In the genomic region with DNA sequence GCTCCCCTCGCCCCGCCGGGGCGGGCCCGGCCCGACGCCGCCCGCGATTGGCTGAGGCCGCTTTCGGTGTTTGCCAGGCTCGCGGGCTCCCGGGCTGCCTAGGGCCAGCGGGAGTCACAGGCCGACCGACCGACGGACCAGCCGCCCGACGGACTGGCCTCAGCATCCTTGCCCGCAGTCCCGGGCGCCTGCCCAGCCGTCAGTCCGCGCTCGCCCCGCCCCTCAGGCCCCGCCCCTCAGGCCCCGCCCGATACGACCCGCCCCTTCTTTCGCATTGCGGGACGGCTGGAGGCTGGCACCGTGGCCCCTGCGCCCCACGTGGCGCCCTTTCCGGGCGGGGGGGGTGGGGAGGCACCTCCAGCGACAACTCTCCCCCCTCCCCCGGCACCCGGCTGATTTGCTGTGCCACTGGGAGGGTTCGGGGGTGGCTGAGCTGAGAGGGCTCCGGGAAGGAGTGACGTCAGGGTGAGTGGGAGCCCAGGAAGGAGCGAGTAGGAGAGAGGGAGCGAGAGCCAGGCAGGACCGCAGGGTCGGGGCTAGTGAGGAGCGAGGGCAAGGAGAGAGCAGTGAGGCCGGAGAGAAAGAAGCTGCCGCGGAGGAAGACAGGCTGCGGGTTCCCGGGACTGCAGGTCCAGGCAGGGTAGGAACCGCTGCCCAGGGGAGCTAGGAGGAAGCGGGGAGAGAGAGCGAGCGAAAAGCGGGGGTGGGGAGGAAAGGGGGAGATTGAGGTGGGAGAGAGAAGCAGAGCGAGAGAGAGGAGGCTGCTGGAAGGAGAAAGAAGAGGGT, we compare ENCODE assay signal across 1 cellular context.
TF ChIP-seq lines count a peak whose summit lies in the region.

A gene with protein sequence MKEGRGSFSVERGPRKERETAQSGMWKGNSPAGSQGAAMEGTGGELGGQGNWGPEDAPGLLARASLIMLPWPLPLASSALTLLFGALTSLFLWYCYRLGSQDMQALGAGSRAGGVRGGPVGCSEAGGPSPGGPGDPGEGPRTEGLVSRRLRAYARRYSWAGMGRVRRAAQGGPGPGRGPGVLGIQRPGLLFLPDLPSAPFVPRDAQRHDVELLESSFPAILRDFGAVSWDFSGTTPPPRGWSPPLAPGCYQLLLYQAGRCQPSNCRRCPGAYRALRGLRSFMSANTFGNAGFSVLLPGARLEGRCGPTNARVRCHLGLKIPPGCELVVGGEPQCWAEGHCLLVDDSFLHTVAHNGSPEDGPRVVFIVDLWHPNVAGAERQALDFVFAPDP (plus strand): TSS at position 387 of the 786 bp plus-strand sequence. CDS start 484 bp downstream, outside the sequence.

TF ChIP-seq in HEK293, 187 proteins besides CTCF, POLR2A, EP300 and RAD21 (continued from another document and continues in another):
- TF ChIP-seq ZNF560 (tag by site-specific recombination; IDR thresholded peaks at IDR 0.05; ENCODE audit: borderline replicate concordance) (no peak), OSR2 (tag by site-specific recombination; IDR thresholded peaks at IDR 0.05) (no peak), HOXA7 (CRISPR knock-in tag; IDR thresholded peaks at IDR 0.05; ENCODE audit: borderline replicate concordance) (no peak), KLF7 (tag by site-specific recombination; IDR thresholded peaks at IDR 0.05; ENCODE audit: borderline replicate concordance) (no peak; the same call in 1 of the 2 replicates), ZNF677 (tag by site-specific recombination; IDR thresholded peaks at IDR 0.05) (no peak), ZNF785 (tag by site-specific recombination; IDR thresholded peaks at IDR 0.05) (peak; percentile 77; the same call in 1 of the 2 replicates), ZNF302 (tag by site-specific recombination; IDR thresholded peaks at IDR 0.05; ENCODE audit: low read depth) (no peak), HOXC10 (CRISPR knock-in tag; IDR thresholded peaks at IDR 0.05) (0 out of 2 replicates have a peak, but pooled peaks have one; percentile 28), ZBTB21 (tag by site-specific recombination; IDR thresholded peaks at IDR 0.05) (peak; percentile 92), PRDM1 (tag by site-specific recombination; IDR thresholded peaks at IDR 0.05) (peak; percentile 99), ZNF777 (tag by site-specific recombination; IDR thresholded peaks at IDR 0.05; ENCODE audit: borderline replicate concordance) (no peak; the same call in 1 of the 2 replicates), ZNF664 (tag by site-specific recombination; IDR thresholded peaks at IDR 0.05) (no peak), ZNF701 (tag by site-specific recombination; IDR thresholded peaks at IDR 0.05) (no peak), KLF8 (tag by site-specific recombination; IDR thresholded peaks at IDR 0.05) (peak; percentile 77; the same call in 1 of the 2 replicates), ZNF561 (tag by site-specific recombination; IDR thresholded peaks at IDR 0.05; ENCODE audit: borderline replicate concordance) (no peak), ZNF248 (tag by site-specific recombination; IDR thresholded peaks at IDR 0.05) (no peak), ZNF658 (tag by site-specific recombination; IDR thresholded peaks at IDR 0.05) (no peak), ZFP69B (tag by site-specific recombination; IDR thresholded peaks at IDR 0.05) (peak; percentile 41; the same call in 1 of the 2 replicates), ZNF530 (tag by site-specific recombination; IDR thresholded peaks at IDR 0.05; ENCODE audit: low read depth) (no peak), ZBTB7A (tag by site-specific recombination; IDR thresholded peaks at IDR 0.05; ENCODE audit: low read depth) (peak; percentile 75; the same call in 1 of the 2 replicates), YY1 (tag by site-specific recombination; IDR thresholded peaks at IDR 0.05) (no peak)
- TF ChIP-seq, protein P1, sequence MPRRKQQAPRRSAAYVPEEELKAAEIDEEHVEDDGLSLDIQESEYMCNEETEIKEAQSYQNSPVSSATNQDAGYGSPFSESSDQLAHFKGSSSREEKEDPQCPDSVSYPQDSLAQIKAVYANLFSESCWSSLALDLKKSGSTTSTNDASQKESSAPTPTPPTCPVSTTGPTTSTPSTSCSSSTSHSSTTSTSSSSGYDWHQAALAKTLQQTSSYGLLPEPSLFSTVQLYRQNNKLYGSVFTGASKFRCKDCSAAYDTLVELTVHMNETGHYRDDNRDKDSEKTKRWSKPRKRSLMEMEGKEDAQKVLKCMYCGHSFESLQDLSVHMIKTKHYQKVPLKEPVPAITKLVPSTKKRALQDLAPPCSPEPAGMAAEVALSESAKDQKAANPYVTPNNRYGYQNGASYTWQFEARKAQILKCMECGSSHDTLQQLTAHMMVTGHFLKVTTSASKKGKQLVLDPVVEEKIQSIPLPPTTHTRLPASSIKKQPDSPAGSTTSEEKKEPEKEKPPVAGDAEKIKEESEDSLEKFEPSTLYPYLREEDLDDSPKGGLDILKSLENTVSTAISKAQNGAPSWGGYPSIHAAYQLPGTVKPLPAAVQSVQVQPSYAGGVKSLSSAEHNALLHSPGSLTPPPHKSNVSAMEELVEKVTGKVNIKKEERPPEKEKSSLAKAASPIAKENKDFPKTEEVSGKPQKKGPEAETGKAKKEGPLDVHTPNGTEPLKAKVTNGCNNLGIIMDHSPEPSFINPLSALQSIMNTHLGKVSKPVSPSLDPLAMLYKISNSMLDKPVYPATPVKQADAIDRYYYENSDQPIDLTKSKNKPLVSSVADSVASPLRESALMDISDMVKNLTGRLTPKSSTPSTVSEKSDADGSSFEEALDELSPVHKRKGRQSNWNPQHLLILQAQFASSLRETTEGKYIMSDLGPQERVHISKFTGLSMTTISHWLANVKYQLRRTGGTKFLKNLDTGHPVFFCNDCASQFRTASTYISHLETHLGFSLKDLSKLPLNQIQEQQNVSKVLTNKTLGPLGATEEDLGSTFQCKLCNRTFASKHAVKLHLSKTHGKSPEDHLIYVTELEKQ (tag by site-specific recombination; IDR thresholded peaks at IDR 0.05; ENCODE audit: borderline replicate concordance), result no peak
- TF ChIP-seq, protein P2, sequence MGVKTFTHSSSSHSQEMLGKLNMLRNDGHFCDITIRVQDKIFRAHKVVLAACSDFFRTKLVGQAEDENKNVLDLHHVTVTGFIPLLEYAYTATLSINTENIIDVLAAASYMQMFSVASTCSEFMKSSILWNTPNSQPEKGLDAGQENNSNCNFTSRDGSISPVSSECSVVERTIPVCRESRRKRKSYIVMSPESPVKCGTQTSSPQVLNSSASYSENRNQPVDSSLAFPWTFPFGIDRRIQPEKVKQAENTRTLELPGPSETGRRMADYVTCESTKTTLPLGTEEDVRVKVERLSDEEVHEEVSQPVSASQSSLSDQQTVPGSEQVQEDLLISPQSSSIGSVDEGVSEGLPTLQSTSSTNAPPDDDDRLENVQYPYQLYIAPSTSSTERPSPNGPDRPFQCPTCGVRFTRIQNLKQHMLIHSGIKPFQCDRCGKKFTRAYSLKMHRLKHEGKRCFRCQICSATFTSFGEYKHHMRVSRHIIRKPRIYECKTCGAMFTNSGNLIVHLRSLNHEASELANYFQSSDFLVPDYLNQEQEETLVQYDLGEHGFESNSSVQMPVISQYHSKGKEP (tag by site-specific recombination; IDR thresholded peaks at IDR 0.05), result no peak
- TF ChIP-seq, protein P3, sequence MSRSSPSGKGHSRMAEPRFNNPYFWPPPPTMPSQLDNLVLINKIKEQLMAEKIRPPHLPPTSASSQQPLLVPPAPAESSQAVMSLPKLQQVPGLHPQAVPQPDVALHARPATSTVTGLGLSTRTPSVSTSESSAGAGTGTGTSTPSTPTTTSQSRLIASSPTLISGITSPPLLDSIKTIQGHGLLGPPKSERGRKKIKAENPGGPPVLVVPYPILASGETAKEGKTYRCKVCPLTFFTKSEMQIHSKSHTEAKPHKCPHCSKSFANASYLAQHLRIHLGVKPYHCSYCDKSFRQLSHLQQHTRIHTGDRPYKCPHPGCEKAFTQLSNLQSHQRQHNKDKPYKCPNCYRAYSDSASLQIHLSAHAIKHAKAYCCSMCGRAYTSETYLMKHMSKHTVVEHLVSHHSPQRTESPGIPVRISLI (tag by site-specific recombination; IDR thresholded peaks at IDR 0.05), result no peak
- TF ChIP-seq, protein P4, sequence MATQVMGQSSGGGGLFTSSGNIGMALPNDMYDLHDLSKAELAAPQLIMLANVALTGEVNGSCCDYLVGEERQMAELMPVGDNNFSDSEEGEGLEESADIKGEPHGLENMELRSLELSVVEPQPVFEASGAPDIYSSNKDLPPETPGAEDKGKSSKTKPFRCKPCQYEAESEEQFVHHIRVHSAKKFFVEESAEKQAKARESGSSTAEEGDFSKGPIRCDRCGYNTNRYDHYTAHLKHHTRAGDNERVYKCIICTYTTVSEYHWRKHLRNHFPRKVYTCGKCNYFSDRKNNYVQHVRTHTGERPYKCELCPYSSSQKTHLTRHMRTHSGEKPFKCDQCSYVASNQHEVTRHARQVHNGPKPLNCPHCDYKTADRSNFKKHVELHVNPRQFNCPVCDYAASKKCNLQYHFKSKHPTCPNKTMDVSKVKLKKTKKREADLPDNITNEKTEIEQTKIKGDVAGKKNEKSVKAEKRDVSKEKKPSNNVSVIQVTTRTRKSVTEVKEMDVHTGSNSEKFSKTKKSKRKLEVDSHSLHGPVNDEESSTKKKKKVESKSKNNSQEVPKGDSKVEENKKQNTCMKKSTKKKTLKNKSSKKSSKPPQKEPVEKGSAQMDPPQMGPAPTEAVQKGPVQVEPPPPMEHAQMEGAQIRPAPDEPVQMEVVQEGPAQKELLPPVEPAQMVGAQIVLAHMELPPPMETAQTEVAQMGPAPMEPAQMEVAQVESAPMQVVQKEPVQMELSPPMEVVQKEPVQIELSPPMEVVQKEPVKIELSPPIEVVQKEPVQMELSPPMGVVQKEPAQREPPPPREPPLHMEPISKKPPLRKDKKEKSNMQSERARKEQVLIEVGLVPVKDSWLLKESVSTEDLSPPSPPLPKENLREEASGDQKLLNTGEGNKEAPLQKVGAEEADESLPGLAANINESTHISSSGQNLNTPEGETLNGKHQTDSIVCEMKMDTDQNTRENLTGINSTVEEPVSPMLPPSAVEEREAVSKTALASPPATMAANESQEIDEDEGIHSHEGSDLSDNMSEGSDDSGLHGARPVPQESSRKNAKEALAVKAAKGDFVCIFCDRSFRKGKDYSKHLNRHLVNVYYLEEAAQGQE (tag by site-specific recombination; IDR thresholded peaks at IDR 0.05), result peak; percentile 61
- TF ChIP-seq, protein P5, sequence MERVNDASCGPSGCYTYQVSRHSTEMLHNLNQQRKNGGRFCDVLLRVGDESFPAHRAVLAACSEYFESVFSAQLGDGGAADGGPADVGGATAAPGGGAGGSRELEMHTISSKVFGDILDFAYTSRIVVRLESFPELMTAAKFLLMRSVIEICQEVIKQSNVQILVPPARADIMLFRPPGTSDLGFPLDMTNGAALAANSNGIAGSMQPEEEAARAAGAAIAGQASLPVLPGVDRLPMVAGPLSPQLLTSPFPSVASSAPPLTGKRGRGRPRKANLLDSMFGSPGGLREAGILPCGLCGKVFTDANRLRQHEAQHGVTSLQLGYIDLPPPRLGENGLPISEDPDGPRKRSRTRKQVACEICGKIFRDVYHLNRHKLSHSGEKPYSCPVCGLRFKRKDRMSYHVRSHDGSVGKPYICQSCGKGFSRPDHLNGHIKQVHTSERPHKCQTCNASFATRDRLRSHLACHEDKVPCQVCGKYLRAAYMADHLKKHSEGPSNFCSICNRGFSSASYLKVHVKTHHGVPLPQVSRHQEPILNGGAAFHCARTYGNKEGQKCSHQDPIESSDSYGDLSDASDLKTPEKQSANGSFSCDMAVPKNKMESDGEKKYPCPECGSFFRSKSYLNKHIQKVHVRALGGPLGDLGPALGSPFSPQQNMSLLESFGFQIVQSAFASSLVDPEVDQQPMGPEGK (tag by site-specific recombination; IDR thresholded peaks at IDR 0.05), result peak; percentile 97
- TF ChIP-seq, protein P6, sequence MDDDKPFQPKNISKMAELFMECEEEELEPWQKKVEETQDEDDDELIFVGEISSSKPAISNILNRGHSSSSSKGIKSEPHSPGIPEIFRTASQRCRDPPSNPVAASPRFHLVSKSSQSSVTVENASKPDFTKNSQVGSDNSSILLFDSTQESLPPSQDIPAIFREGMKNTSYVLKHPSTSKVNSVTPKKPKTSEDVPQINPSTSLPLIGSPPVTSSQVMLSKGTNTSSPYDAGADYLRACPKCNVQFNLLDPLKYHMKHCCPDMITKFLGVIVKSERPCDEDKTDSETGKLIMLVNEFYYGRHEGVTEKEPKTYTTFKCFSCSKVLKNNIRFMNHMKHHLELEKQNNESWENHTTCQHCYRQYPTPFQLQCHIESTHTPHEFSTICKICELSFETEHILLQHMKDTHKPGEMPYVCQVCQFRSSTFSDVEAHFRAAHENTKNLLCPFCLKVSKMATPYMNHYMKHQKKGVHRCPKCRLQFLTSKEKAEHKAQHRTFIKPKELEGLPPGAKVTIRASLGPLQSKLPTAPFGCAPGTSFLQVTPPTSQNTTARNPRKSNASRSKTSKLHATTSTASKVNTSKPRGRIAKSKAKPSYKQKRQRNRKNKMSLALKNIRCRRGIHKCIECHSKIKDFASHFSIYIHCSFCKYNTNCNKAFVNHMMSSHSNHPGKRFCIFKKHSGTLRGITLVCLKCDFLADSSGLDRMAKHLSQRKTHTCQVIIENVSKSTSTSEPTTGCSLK (tag by site-specific recombination; IDR thresholded peaks at IDR 0.05), result no peak
- TF ChIP-seq, protein P7, sequence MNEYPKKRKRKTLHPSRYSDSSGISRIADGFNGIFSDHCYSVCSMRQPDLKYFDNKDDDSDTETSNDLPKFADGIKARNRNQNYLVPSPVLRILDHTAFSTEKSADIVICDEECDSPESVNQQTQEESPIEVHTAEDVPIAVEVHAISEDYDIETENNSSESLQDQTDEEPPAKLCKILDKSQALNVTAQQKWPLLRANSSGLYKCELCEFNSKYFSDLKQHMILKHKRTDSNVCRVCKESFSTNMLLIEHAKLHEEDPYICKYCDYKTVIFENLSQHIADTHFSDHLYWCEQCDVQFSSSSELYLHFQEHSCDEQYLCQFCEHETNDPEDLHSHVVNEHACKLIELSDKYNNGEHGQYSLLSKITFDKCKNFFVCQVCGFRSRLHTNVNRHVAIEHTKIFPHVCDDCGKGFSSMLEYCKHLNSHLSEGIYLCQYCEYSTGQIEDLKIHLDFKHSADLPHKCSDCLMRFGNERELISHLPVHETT (tag by site-specific recombination; IDR thresholded peaks at IDR 0.05), result peak; percentile 66; the same call in 1 of the 2 replicates
- TF ChIP-seq, protein P8, sequence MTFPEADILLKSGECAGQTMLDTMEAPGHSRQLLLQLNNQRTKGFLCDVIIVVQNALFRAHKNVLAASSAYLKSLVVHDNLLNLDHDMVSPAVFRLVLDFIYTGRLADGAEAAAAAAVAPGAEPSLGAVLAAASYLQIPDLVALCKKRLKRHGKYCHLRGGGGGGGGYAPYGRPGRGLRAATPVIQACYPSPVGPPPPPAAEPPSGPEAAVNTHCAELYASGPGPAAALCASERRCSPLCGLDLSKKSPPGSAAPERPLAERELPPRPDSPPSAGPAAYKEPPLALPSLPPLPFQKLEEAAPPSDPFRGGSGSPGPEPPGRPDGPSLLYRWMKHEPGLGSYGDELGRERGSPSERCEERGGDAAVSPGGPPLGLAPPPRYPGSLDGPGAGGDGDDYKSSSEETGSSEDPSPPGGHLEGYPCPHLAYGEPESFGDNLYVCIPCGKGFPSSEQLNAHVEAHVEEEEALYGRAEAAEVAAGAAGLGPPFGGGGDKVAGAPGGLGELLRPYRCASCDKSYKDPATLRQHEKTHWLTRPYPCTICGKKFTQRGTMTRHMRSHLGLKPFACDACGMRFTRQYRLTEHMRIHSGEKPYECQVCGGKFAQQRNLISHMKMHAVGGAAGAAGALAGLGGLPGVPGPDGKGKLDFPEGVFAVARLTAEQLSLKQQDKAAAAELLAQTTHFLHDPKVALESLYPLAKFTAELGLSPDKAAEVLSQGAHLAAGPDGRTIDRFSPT (tag by site-specific recombination; IDR thresholded peaks at IDR 0.05), result peak; percentile 79; the same call in 1 of the 2 replicates
